Comparison of ENCODE assay signal across 20 cellular contexts in the genomic region with DNA sequence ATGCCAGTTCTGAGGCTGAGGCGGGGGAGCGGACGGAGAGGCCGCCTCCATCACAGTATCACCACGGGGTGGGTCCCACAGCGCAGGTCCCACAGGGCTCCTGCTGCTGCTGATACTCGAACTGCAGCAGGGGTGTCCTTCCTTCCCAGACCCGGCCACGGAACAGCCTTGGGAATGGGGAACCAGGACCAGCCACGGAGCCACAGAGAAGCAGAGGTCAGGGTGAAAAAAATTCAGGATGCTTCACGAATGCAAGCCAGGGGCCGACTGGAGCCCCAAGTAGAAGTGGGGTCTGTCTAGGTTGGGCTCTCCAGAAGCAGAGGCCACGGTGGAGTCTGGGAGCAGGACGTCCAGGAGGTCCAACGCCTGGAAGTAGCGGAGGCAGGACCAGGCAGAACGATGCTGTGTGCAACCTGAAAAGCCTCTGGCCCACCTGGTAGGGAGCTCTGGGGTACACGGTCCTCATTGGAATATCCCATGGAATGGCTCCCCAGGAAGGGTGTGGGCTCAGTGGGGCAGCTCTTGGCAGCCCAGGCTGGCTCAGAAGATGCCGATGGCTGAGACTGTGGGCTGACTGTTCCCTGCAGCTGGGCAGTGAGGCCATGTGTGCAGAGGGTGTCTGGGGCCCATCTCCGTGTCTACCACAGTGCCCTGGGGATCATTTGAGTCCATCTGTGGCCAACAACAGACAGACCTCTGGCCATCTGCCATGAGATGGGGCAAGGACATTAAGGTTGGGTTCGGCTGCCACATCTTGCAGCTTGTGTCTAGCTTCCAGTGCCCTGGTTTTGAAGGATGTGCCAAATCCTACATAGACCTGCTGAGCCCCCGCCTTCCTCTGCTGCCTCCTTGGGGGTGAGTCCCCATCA.
"Had no signal": no experiment of that assay in that cellular context is flagged by ENCODE, and none has a peak within 500 bp of the region (broad histone marks: within the 10 kb centered on the region; RNA-seq: fewer than 3 reads in every experiment).

No MANE protein-coding gene starts in this region.

- H3K9me3 ChIP-seq: gastrocnemius medialis, ovary had no signal

- H3K36me3 Mint-ChIP-seq: neural progenitor cell had no signal

- H3K36me3 ChIP-seq: breast epithelium, gastrocnemius medialis, left lung, neural progenitor cell, ovary, SJCRH30, transverse colon had no signal

- H3K4me2 ChIP-seq: neural progenitor cell had no signal

- H2AFZ ChIP-seq: neural progenitor cell had no signal

- H3K27ac Mint-ChIP-seq: activated naive CD4-positive, alpha-beta T cell treated with anti-CD3 and anti-CD28 coated beads for 36 hours; neural progenitor cell had no signal

- ATAC-seq: esophagus mucosa, gastrocnemius medialis had no signal

- H3K4me3 Mint-ChIP-seq: activated naive CD4-positive, alpha-beta T cell treated with anti-CD3 and anti-CD28 coated beads for 36 hours; neural progenitor cell had no signal

- H3K27ac ChIP-seq: breast epithelium, gastrocnemius medialis, left lung, neural progenitor cell, ovary, SJCRH30, transverse colon, VCaP had no signal

- H3K4me3 ChIP-seq: breast epithelium, gastrocnemius medialis, left lung, neural progenitor cell, ovary, SJCRH30, transverse colon had no signal

- H3K9ac ChIP-seq: neural progenitor cell had no signal

- DNase-seq: activated CD4-positive, alpha-beta T cell treated with anti-CD3 and anti-CD28 coated beads for 1 hour; activated CD4-positive, alpha-beta T cell treated with anti-CD3 and anti-CD28 coated beads, Interleukin-2, amount 50 U/mL, for 4 hours; activated naive CD4-positive, alpha-beta T cell treated with anti-CD3 and anti-CD28 coated beads for 36 hours; cerebellar nuclear complex; effector CD8-positive, alpha-beta T cell; gastrocnemius medialis; mammary epithelial cell; stimulated activated CD4-positive, alpha-beta T cell treated with anti-CD3 and anti-CD28 coated beads, Interleukin-12 subunit alpha, Interleukin-12 subunit beta, amount 100 ng/mL, for 4 hours; stimulated activated CD4-positive, alpha-beta T cell treated with anti-CD3 and anti-CD28 coated beads, Interleukin-1b, Interleukin-23, amount 100 ng/mL, for 48 hours; stimulated activated CD8-positive, alpha-beta memory T cell treated with anti-CD3 and anti-CD28 coated beads, Interleukin-4, amount 100 ng/mL, for 48 hours; stimulated activated naive CD4-positive, alpha-beta T cell; T-helper 2 cell; transverse colon had no signal

- H3K4me1 ChIP-seq: breast epithelium, gastrocnemius medialis, neural progenitor cell, SJCRH30, transverse colon had no signal

- H3K27me3 ChIP-seq: breast epithelium, gastrocnemius medialis, left lung, neural progenitor cell, ovary, transverse colon had no signal
